In genomic region chr14:21109377-21110260, GRCh38 we compare ENCODE assay signal across 10 cellular contexts. TPM values are rescaled to one million over a fixed set of nuclear protein-coding genes. Genes with fewer than 3 reads are reported as not detected.
A peak's percentile ranks its signal among the peaks of the same experiment; 100 is the strongest.
DNase-seq lines count a peak whose midpoint lies in the region; ATAC-seq and TF ChIP-seq lines count a peak whose summit lies in the region.
"Had no signal": no experiment of that assay in that cellular context is flagged by ENCODE, and none has a peak within 500 bp of the region (broad histone marks: within the 10 kb centered on the region; RNA-seq: fewer than 3 reads in every experiment).

No MANE protein-coding gene starts in this region.

- no peak for TF ChIP-seq RAD21 in SK-N-SH (IDR thresholded peaks at IDR 0.05; ENCODE audit: low read length)

- H4K20me1 ChIP-seq in SK-N-SH (ENCODE audit: insufficient read depth) (no peaks in the 10 kb centered on the region), smooth muscle cell (ENCODE audit: low read depth) (no peaks in the 10 kb centered on the region)

- no peak overlapping the region for H3K4me2 ChIP-seq in SK-N-SH
- H3K4me2 ChIP-seq in smooth muscle cell = no peak overlapping the region

- H3K9me3 Mint-ChIP-seq in activated T-cell treated with anti-CD3 and anti-CD28 coated beads, Interleukin-2, amount 50 U/mL, for 4 hours = no peaks in the 10 kb centered on the region
- H3K9me3 Mint-ChIP-seq: CD4-positive, alpha-beta T cell had no signal

- H3K27me3 ChIP-seq in SK-N-SH (ENCODE audit: insufficient read depth) (no peaks in the 10 kb centered on the region), smooth muscle cell (ENCODE audit: low read depth) (no peaks in the 10 kb centered on the region)

- ATAC-seq in HG03159 (IDR thresholded peaks at IDR 0.05; ENCODE audit: unreplicated experiment) = peak; percentile 67
- peak; percentile 72 to 82 for ATAC-seq in activated T-cell treated with anti-CD3 and anti-CD28 coated beads, Interleukin-2, amount 50 U/mL, for 4 hours
- ATAC-seq in GM21528 (IDR thresholded peaks at IDR 0.05; ENCODE audit: low FRiP score, unreplicated experiment) = no peak

- WGBS in SK-N-SH (ENCODE audit: low lambda C conversion rate) = 74% methylated on average over 8 of the region's 8 CpGs
- 91% methylated on average over 8 of the region's 8 CpGs for WGBS in smooth muscle cell (ENCODE audit: low lambda C conversion rate)

- POLR2A ChIA-PET in SK-N-SH (lab: Yijun Ruan, JAX) = no interaction called here

- H3K4me3 Mint-ChIP-seq in activated T-cell treated with anti-CD3 and anti-CD28 coated beads, Interleukin-2, amount 50 U/mL, for 4 hours = no peak overlapping the region
- H3K4me3 Mint-ChIP-seq: CD4-positive, alpha-beta T cell had no signal

- H3K9ac ChIP-seq in SK-N-SH (no peak overlapping the region), smooth muscle cell (ENCODE audit: low read depth) (no peak overlapping the region)

- H3K4me1 ChIP-seq in SK-N-SH (ENCODE audit: control insufficient read depth in 1 of 2, insufficient read depth in 2 of 2, low read depth in 1 of 2, low read length in 1 of 2) (peaks cover 5 to 18% of the 10 kb centered on the region in 2 experiments; a peak in 3 of 4 replicates), smooth muscle cell (ENCODE audit: low read depth) (peaks cover 15% of the 10 kb centered on the region)

- H3K9me3 ChIP-seq in SK-N-SH = no peaks in the 10 kb centered on the region
- no peaks in the 10 kb centered on the region for H3K9me3 ChIP-seq in smooth muscle cell (replicated peaks; ENCODE audit: low read depth)

- no peak overlapping the region for H3K4me3 ChIP-seq in SK-N-SH (ENCODE audit: low read depth in 2 of 2, low read length in 1 of 2)
- no peak overlapping the region for H3K4me3 ChIP-seq in smooth muscle cell

- no peaks in the 10 kb centered on the region for H3K36me3 Mint-ChIP-seq in activated T-cell treated with anti-CD3 and anti-CD28 coated beads, Interleukin-2, amount 50 U/mL, for 4 hours (ENCODE audit: insufficient read depth)

- H3K27me3 Mint-ChIP-seq in activated T-cell treated with anti-CD3 and anti-CD28 coated beads, Interleukin-2, amount 50 U/mL, for 4 hours (ENCODE audit: low read depth) = no peaks in the 10 kb centered on the region
- H3K27me3 Mint-ChIP-seq: CD4-positive, alpha-beta T cell had no signal

- DNase-seq in stimulated activated CD4-positive, alpha-beta T cell treated with anti-CD3 and anti-CD28 coated beads, Interleukin-15, amount 100 ng/mL, for 24 hours = peak; percentile 48
- DNase-seq in stimulated activated CD4-positive, alpha-beta T cell treated with anti-CD3 and anti-CD28 coated beads, Interleukin-12 subunit alpha, Interleukin-12 subunit beta, amount 100 ng/mL, for 4 hours = no peak
- no peak for DNase-seq in activated T-cell treated with anti-CD3 and anti-CD28 coated beads, Interleukin-2, amount 50 U/mL, for 4 hours
- DNase-seq in SK-N-SH = no peak
- no peak for DNase-seq in smooth muscle cell (lab: John Stamatoyannopoulos, UW; ENCODE audit: unreplicated experiment)
- DNase-seq in cardiac septum (ENCODE audit: low spot score) = no peak
- DNase-seq: CD4-positive, alpha-beta T cell; occipital lobe had no signal

- no peak overlapping the region for H2AFZ ChIP-seq in SK-N-SH (ENCODE audit: low read depth)
- H2AFZ ChIP-seq in smooth muscle cell (ENCODE audit: low read depth) = no peak overlapping the region

- H3K9me2 ChIP-seq in SK-N-SH = no peaks in the 10 kb centered on the region

- CTCF ChIA-PET in SK-N-SH (lab: Yijun Ruan, JAX) = interaction anchor here (1.1 to 20.5 kb wide), 10 partner anchors 8 to 138 kb away, joined by 3 to 555 read pairs (median 6); partner anchors contain the start of genes ARHGEF40 and NDRG2

- no peak overlapping the region for H3K27ac ChIP-seq in SK-N-SH (ENCODE audit: low read depth in 2 of 2, low read length in 1 of 2)
- H3K27ac ChIP-seq in smooth muscle cell (ENCODE audit: low read depth) = no peak overlapping the region

- H3F3A ChIP-seq in SK-N-SH (replicated peaks; ENCODE audit: insufficient read depth) (peaks cover 5% of the 10 kb centered on the region), smooth muscle cell (ENCODE audit: low read depth) (peaks cover 9% of the 10 kb centered on the region)

- intact Hi-C loops in cardiac septum (cut with DNase I) = loop anchor here (5.0 kb wide), 1 partner anchor 252 kb away; no protein-coding TSS in a partner anchor

- H3K36me3 ChIP-seq in SK-N-SH (replicated peaks in 1 of 2; ENCODE audit: control insufficient read depth in 1 of 2, insufficient read depth in 2 of 2, low read length in 1 of 2) (no peaks in the 10 kb centered on the region), smooth muscle cell (ENCODE audit: low read depth) (no peaks in the 10 kb centered on the region)

- peaks cover 8% of the 10 kb centered on the region for H3K4me1 Mint-ChIP-seq in activated T-cell treated with anti-CD3 and anti-CD28 coated beads, Interleukin-2, amount 50 U/mL, for 4 hours (ENCODE audit: low read depth)

- no peak for TF ChIP-seq EP300 in SK-N-SH (IDR thresholded peaks at IDR 0.05; ENCODE audit: borderline replicate concordance in 1 of 2, low read depth in 1 of 2, low read length in 1 of 2)

- no peaks in the 10 kb centered on the region for H3K79me2 ChIP-seq in SK-N-SH (ENCODE audit: insufficient read depth)
- no peaks in the 10 kb centered on the region for H3K79me2 ChIP-seq in smooth muscle cell (ENCODE audit: low read depth)

- no peak for TF ChIP-seq CTCF in SK-N-SH (IDR thresholded peaks at IDR 0.05)
- no peak for TF ChIP-seq CTCF in smooth muscle cell (IDR thresholded peaks at IDR 0.05; ENCODE audit: borderline replicate concordance, insufficient read depth, poor library complexity, severe bottlenecking)

TF ChIP-seq in SK-N-SH, 30 proteins besides CTCF, POLR2A, EP300 and RAD21:
- TF ChIP-seq GATA2 (CRISPR knock-in tag; IDR thresholded peaks at IDR 0.05) (no peak), YY1 (IDR thresholded peaks at IDR 0.05; ENCODE audit: low read depth) (no peak), USF1 (IDR thresholded peaks at IDR 0.05; ENCODE audit: borderline replicate concordance, low read depth) (no peak), GABPA (IDR thresholded peaks at IDR 0.05; ENCODE audit: low read depth) (no peak), PBX3 (IDR thresholded peaks at IDR 0.05) (no peak), FOXM1 (IDR thresholded peaks at IDR 0.05; ENCODE audit: low read depth) (no peak), NRF1 (IDR thresholded peaks at IDR 0.05; ENCODE audit: low read depth, low read length) (no peak)

RNA-seq across cellular contexts. Expression of gene TMEM253, which starts 8.8 kb away (rescaled TPM):
- not detected for total RNA-seq in activated T-cell treated with anti-CD3 and anti-CD28 coated beads, Interleukin-2, amount 50 U/mL, for 4 hours
- polyA plus RNA-seq in SK-N-SH (2012; rRNA removed) (0.82 and 0.94 TPM in 2 replicates), smooth muscle cell (0.41 TPM in 1 of 2 replicates, not detected in the other)
- 0.41 and 0.58 TPM in 2 replicates for polyA plus RNA-seq in SK-N-SH (2012; cell fraction: cytosol; rRNA removed)
- 2.0 TPM in 2 replicates for polyA plus RNA-seq in SK-N-SH (2012; cell fraction: nucleus; rRNA removed)
- total RNA-seq in smooth muscle cell (1.0 TPM in 1 of 2 replicates, not detected in the other), cardiac septum (0.48 TPM)
- total RNA-seq: CD4-positive, alpha-beta T cell; occipital lobe had no signal

RNA-seq across cellular contexts. Expression of gene ZNF219, which starts 11.2 kb away (rescaled TPM):
- total RNA-seq in activated T-cell treated with anti-CD3 and anti-CD28 coated beads, Interleukin-2, amount 50 U/mL, for 4 hours = 1 to 10 TPM; 5.5 to 7.0 (median 6.5) TPM
- 22.1 and 24.1 TPM in 2 replicates for polyA plus RNA-seq in SK-N-SH (2012; rRNA removed)
- 10.7 and 24.0 TPM in 2 replicates for polyA plus RNA-seq in SK-N-SH (2012; cell fraction: cytosol; rRNA removed)
- polyA plus RNA-seq in SK-N-SH (2012; cell fraction: nucleus; rRNA removed) = 58.1 and 70.5 TPM in 2 replicates
- total RNA-seq in smooth muscle cell = 10.0 and 15.2 TPM in 2 replicates
- 8.8 and 12.6 TPM in 2 replicates for polyA plus RNA-seq in smooth muscle cell
- total RNA-seq in cardiac septum = 51.1 TPM

RNA-seq across cellular contexts. Expression of gene ARHGEF40, which starts 39.5 kb away (rescaled TPM):
- under 1 TPM; 0.11 to 0.35 (median 0.23) TPM for total RNA-seq in activated T-cell treated with anti-CD3 and anti-CD28 coated beads, Interleukin-2, amount 50 U/mL, for 4 hours
- polyA plus RNA-seq in SK-N-SH (2012; rRNA removed) (58.8 and 64.2 TPM in 2 replicates), smooth muscle cell (67.8 and 73.5 TPM in 2 replicates)
- polyA plus RNA-seq in SK-N-SH (2012; cell fraction: cytosol; rRNA removed) = 20.9 and 35.4 TPM in 2 replicates
- polyA plus RNA-seq in SK-N-SH (2012; cell fraction: nucleus; rRNA removed) = 201 and 236 TPM in 2 replicates
- total RNA-seq in smooth muscle cell (53.1 and 74.4 TPM in 2 replicates), cardiac septum (26.3 TPM)

RNA-seq across cellular contexts. Expression of gene OR5AU1, which starts 46.2 kb away (rescaled TPM):
- not detected for total RNA-seq in activated T-cell treated with anti-CD3 and anti-CD28 coated beads, Interleukin-2, amount 50 U/mL, for 4 hours
- polyA plus RNA-seq in SK-N-SH (2012; rRNA removed) = not detected in 2 replicates
- not detected in 2 replicates for polyA plus RNA-seq in SK-N-SH (2012; cell fraction: cytosol; rRNA removed)
- not detected in 2 replicates for polyA plus RNA-seq in SK-N-SH (2012; cell fraction: nucleus; rRNA removed)
- not detected in 2 replicates for total RNA-seq in smooth muscle cell
- not detected in 2 replicates for polyA plus RNA-seq in smooth muscle cell
- not detected for total RNA-seq in cardiac septum
- total RNA-seq: CD4-positive, alpha-beta T cell; occipital lobe had no signal

RNA-seq across cellular contexts. Expression of gene RNASE8, which starts 52.0 kb away (rescaled TPM):
- total RNA-seq in activated T-cell treated with anti-CD3 and anti-CD28 coated beads, Interleukin-2, amount 50 U/mL, for 4 hours = not detected
- not detected in 2 replicates for polyA plus RNA-seq in SK-N-SH (2012; rRNA removed)
- polyA plus RNA-seq in SK-N-SH (2012; cell fraction: cytosol; rRNA removed) = not detected in 2 replicates
- polyA plus RNA-seq in SK-N-SH (2012; cell fraction: nucleus; rRNA removed) = not detected in 2 replicates
- total RNA-seq in smooth muscle cell = not detected in 2 replicates
- polyA plus RNA-seq in smooth muscle cell = not detected in 2 replicates
- total RNA-seq in cardiac septum = not detected
- total RNA-seq: CD4-positive, alpha-beta T cell; occipital lobe had no signal

Comparison
In these comparisons a context has a peak if more than half of its experiments do, and no peak if none do; other contexts are left out.
1. RNA of gene ARHGEF40, which starts 39.5 kb away (total RNA-seq): 53.1 to 74.4 TPM in smooth muscle cell and 26.3 TPM in cardiac septum (single experiment); 0.11 to 0.35 TPM in activated T-cell treated with anti-CD3 and anti-CD28 coated beads, Interleukin-2, amount 50 U/mL, for 4 hours; every median in the first group is over 10 times any median in the second.